7 cellular contexts compared by ENCODE assay signal in the genomic region with DNA sequence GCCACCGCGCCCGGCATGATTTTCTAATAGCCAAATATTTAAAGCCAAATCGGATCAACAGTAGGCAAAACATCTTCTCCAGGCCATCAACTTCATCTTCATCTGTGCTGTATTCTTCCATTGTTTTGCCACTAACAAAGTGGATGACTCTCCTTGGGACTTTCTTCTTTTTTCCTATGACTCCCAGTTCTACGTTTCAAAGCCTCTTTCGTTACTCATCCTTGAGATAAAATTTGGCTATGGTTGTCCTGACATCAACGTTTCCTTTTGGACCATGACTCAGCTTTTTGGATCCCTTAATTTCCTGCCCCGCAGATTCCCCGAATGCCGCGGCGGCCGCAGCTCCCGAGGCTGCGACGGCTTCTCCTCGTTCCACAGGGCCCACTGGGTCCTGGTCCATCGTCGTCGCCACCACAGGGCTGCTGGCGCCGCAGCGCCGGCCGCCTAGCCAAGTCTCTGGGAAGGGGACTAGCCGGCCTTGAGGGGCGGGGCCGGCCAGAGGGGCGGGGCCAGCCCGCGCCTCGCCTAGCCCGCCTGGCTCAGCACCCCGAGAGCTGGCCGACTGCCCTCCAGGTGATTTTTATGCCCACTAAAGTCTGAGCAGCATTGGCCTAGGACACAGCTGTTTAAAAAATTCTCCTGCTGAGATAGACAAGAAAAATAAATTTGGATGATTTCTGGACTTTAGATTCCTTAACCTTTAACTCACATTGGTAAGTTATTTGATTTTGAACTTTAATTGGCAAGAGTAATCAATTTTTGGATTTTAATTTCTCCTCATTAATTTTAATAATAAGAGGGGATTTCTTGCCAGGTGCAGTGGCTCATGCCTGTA.
DNase-seq lines count a peak whose midpoint lies in the region; ATAC-seq and TF ChIP-seq lines count a peak whose summit lies in the region.

No MANE protein-coding gene starts in this region.

- no peaks in the 10 kb centered on the region for H3K9me2 ChIP-seq in OCI-LY7 (ENCODE audit: insufficient read depth, low read length)

- no peak overlapping the region for H2AFZ ChIP-seq in OCI-LY7 (ENCODE audit: low read length)

- H3K27ac ChIP-seq in colonic mucosa (peak overlapping the region; percentile 38), skin epidermis (peak overlapping the region in 20 of 21 experiments; percentile 8 to 87 (median 66)), OCI-LY7 (ENCODE audit: low read depth, low read length, poor library complexity, severe bottlenecking) (no peak overlapping the region)

- H3K27me3 ChIP-seq in colonic mucosa = no peaks in the 10 kb centered on the region
- H3K27me3 ChIP-seq in kidney epithelial cell (ENCODE audit: control insufficient read depth, insufficient read depth, low read length) = no peaks in the 10 kb centered on the region

- TF ChIP-seq CTCF in colonic mucosa (IDR thresholded peaks at IDR 0.05) (no peak), kidney epithelial cell (IDR thresholded peaks at IDR 0.05; ENCODE audit: insufficient read depth, low read length, poor library complexity, severe bottlenecking) (no peak), OCI-LY7 (conservative IDR thresholded peaks at IDR 0.05; ENCODE audit: low read length) (no peak)

- POLR2A ChIA-PET in OCI-LY7 (lab: Charles Lee) = no interaction called here

- H3K4me3 ChIP-seq in colonic mucosa = peak overlapping the region; percentile 26
- peak overlapping the region; percentile 20 for H3K4me3 ChIP-seq in kidney epithelial cell (ENCODE audit: low read depth, low read length)
- peak overlapping the region; percentile 24 to 41 (median 30) for H3K4me3 ChIP-seq in skin epidermis
- H3K4me3 ChIP-seq in OCI-LY7 (ENCODE audit: low read depth, low read length, poor library complexity, severe bottlenecking) = no peak overlapping the region

- H3K9ac ChIP-seq in colonic mucosa (ENCODE audit: low read depth in 2 of 2, low read length in 2 of 2) = no peak overlapping the region

- H3K36me3 ChIP-seq in colonic mucosa (no peaks in the 10 kb centered on the region), kidney epithelial cell (ENCODE audit: control insufficient read depth, insufficient read depth, low read length) (no peaks in the 10 kb centered on the region), OCI-LY7 (ENCODE audit: insufficient read depth, low read length) (no peaks in the 10 kb centered on the region)

- CTCF ChIA-PET in OCI-LY7 (lab: Charles Lee; ENCODE audit: unreplicated experiment) = no interaction called here

- DNase-seq in colonic mucosa (peak; percentile 75), kidney epithelial cell (ENCODE audit: low read depth) (peak; percentile 67), OCI-LY7 (ENCODE audit: low spot score) (no peak)

- no peaks in the 10 kb centered on the region for H4K20me1 ChIP-seq in OCI-LY7 (ENCODE audit: insufficient read depth, low read length)

- no peaks in the 10 kb centered on the region for H3K4me1 ChIP-seq in colonic mucosa
- no peaks in the 10 kb centered on the region for H3K4me1 ChIP-seq in OCI-LY7 (ENCODE audit: insufficient read depth, low read length, poor library complexity, severe bottlenecking)

- H3K4me2 ChIP-seq in OCI-LY7 (ENCODE audit: low read length) = no peak overlapping the region

- no peaks in the 10 kb centered on the region for H3K79me2 ChIP-seq in OCI-LY7 (ENCODE audit: insufficient read depth, low read depth, low read length)

- intact Hi-C loops in colonic mucosa (cut with DNase I) = no loop called here
- intact Hi-C loops in OCI-LY7 (cut with micrococcal nuclease; ENCODE audit: unreplicated experiment) = no loop called here

- ATAC-seq in GM18502 (IDR thresholded peaks at IDR 0.05; ENCODE audit: poor library complexity, unreplicated experiment) (peak; percentile 60), HG03159 (IDR thresholded peaks at IDR 0.05; ENCODE audit: unreplicated experiment) (peak; percentile 62), SK-N-SH treated with all-trans-retinoic acid at 6 μM for 48 hours (peak; percentile 99)

- H3K9me3 ChIP-seq in colonic mucosa = no peaks in the 10 kb centered on the region
- no peaks in the 10 kb centered on the region for H3K9me3 ChIP-seq in OCI-LY7 (ENCODE audit: low read length)

- BruUV-seq in OCI-LY7 (replicated peaks; lab: Mats Ljungman, UMichigan) = no TSS peak

TF ChIP-seq in SK-N-SH treated with all-trans-retinoic acid at 6 μM for 48 hours, 23 proteins besides CTCF, POLR2A, EP300 and RAD21:
- TF ChIP-seq ESRRG (CRISPR knock-in tag; IDR thresholded peaks at IDR 0.05) (no peak), BACH2 (CRISPR knock-in tag; IDR thresholded peaks at IDR 0.05; ENCODE audit: borderline replicate concordance) (no peak), ZFP30 (CRISPR knock-in tag; IDR thresholded peaks at IDR 0.05) (no peak), GLIS3 (CRISPR knock-in tag; IDR thresholded peaks at IDR 0.05) (no peak), ISL1 (CRISPR knock-in tag; IDR thresholded peaks at IDR 0.05) (no peak), CSDC2 (CRISPR knock-in tag; IDR thresholded peaks at IDR 0.05) (no peak), ZNF565 (CRISPR knock-in tag; conservative IDR thresholded peaks at IDR 0.05; ENCODE audit: low read depth) (no peak), ZNF8 (CRISPR knock-in tag; IDR thresholded peaks at IDR 0.05) (no peak), ZC3H10 (CRISPR knock-in tag; IDR thresholded peaks at IDR 0.05) (peak; percentile 36; the same call in 1 of the 2 replicates), ZFP3 (CRISPR knock-in tag; IDR thresholded peaks at IDR 0.05) (peak; percentile 80; the same call in 1 of the 2 replicates), OSR1 (CRISPR knock-in tag; IDR thresholded peaks at IDR 0.05) (no peak)
- TF ChIP-seq, protein P1, sequence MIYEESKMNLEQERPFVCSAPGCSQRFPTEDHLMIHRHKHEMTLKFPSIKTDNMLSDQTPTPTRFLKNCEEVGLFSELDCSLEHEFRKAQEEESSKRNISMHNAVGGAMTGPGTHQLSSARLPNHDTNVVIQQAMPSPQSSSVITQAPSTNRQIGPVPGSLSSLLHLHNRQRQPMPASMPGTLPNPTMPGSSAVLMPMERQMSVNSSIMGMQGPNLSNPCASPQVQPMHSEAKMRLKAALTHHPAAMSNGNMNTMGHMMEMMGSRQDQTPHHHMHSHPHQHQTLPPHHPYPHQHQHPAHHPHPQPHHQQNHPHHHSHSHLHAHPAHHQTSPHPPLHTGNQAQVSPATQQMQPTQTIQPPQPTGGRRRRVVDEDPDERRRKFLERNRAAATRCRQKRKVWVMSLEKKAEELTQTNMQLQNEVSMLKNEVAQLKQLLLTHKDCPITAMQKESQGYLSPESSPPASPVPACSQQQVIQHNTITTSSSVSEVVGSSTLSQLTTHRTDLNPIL (CRISPR knock-in tag; IDR thresholded peaks at IDR 0.05; ENCODE audit: low read depth) = no peak
- TF ChIP-seq, protein P2, sequence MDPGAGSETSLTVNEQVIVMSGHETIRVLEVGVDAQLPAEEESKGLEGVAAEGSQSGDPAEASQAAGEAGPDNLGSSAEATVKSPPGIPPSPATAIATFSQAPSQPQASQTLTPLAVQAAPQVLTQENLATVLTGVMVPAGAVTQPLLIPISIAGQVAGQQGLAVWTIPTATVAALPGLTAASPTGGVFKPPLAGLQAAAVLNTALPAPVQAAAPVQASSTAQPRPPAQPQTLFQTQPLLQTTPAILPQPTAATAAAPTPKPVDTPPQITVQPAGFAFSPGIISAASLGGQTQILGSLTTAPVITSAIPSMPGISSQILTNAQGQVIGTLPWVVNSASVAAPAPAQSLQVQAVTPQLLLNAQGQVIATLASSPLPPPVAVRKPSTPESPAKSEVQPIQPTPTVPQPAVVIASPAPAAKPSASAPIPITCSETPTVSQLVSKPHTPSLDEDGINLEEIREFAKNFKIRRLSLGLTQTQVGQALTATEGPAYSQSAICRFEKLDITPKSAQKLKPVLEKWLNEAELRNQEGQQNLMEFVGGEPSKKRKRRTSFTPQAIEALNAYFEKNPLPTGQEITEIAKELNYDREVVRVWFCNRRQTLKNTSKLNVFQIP (CRISPR knock-in tag; IDR thresholded peaks at IDR 0.05; ENCODE audit: borderline replicate concordance, low read depth) = no peak
